Comparison of ENCODE assay signal across 18 cellular contexts in genomic region chr15:71384501-71384900, GRCh38.
"Had no signal": no experiment of that assay in that cellular context is flagged by ENCODE, and none has a peak within 500 bp of the region (broad histone marks: within the 10 kb centered on the region; RNA-seq: fewer than 3 reads in every experiment).

No MANE protein-coding gene starts in this region.

- H3K27ac ChIP-seq: epithelial cell of prostate, vagina had no signal

- ATAC-seq: gastroesophageal sphincter; left cardiac atrium; naive thymus-derived CD8-positive, alpha-beta T cell had no signal

- H3K27me3 ChIP-seq: esophagus squamous epithelium, gastroesophageal sphincter, thyroid gland, upper lobe of left lung, vagina had no signal

- H3K36me3 ChIP-seq: esophagus squamous epithelium, gastroesophageal sphincter, thyroid gland, upper lobe of left lung, vagina had no signal

- H3K27ac Mint-ChIP-seq: naive thymus-derived CD8-positive, alpha-beta T cell had no signal

- DNase-seq: cortex of kidney; effector memory CD4-positive, alpha-beta T cell; esophagus squamous epithelium; kidney; left cardiac atrium; mammary epithelial cell; naive thymus-derived CD8-positive, alpha-beta T cell; posterior cingulate gyrus; right cardiac atrium; stimulated activated CD4-positive, alpha-beta T cell treated with anti-CD3 and anti-CD28 coated beads, Interleukin-12 subunit alpha, Interleukin-12 subunit beta, amount 100 ng/mL, for 4 hours; stimulated activated naive CD4-positive, alpha-beta T cell treated with Interleukin-2 at 50 U/mL for 16 hours had no signal

- H3K36me3 Mint-ChIP-seq: naive thymus-derived CD8-positive, alpha-beta T cell had no signal

- H3K9me3 ChIP-seq: esophagus squamous epithelium, gastroesophageal sphincter, mucosa of descending colon, thyroid gland, upper lobe of left lung, vagina had no signal

- H3K4me3 Mint-ChIP-seq: naive thymus-derived CD8-positive, alpha-beta T cell; neural crest cell had no signal

- H3K4me3 ChIP-seq: esophagus squamous epithelium, gastroesophageal sphincter, mucosa of descending colon, thyroid gland, upper lobe of left lung, vagina had no signal
